ENCODE assay signal across 13 cellular contexts in genomic region chr19:48006762-48007161, GRCh38. TPM values are rescaled to one million over a fixed set of nuclear protein-coding genes. Genes with fewer than 3 reads are reported as not detected.
A peak's percentile ranks its signal among the peaks of the same experiment; 100 is the strongest.
DNase-seq lines count a peak whose midpoint lies in the region; ATAC-seq and TF ChIP-seq lines count a peak whose summit lies in the region.
"Had no signal": no experiment of that assay in that cellular context is flagged by ENCODE, and none has a peak within 500 bp of the region (broad histone marks: within the 10 kb centered on the region; RNA-seq: fewer than 3 reads in every experiment).

No MANE protein-coding gene starts in this region.

- no peaks in the 10 kb centered on the region for H3K9me2 ChIP-seq in MM.1S (replicated peaks; ENCODE audit: insufficient read depth, low read length)

- H3K4me1 ChIP-seq in MM.1S (ENCODE audit: low read length), result no peaks in the 10 kb centered on the region

- no peak overlapping the region; the same call in 1 of the 2 replicates for H3K4me2 ChIP-seq in MM.1S (ENCODE audit: low read depth, low read length)

- H3K27me3 ChIP-seq in MM.1S (replicated peaks; ENCODE audit: insufficient read depth, low read length), result peaks cover 67% of the 10 kb centered on the region

- H3F3A ChIP-seq in MM.1S (ENCODE audit: insufficient read depth, low read length), result no peaks in the 10 kb centered on the region

- peak; percentile 54 for TF ChIP-seq CTCF in MM.1S (IDR thresholded peaks at IDR 0.05; ENCODE audit: low read length)

- H3K79me2 ChIP-seq in MM.1S (ENCODE audit: low read length), result no peaks in the 10 kb centered on the region

- H3K36me3 ChIP-seq in MM.1S (replicated peaks; ENCODE audit: insufficient read depth, low read length), result no peaks in the 10 kb centered on the region

- no peaks in the 10 kb centered on the region for H3K9me3 ChIP-seq in MM.1S (replicated peaks; ENCODE audit: insufficient read depth, low read length)

- H3K4me3 ChIP-seq in MM.1S (ENCODE audit: low read length), result no peak overlapping the region

- no peak overlapping the region for H3K27ac ChIP-seq in MM.1S (ENCODE audit: low read length)

- no peaks in the 10 kb centered on the region for H4K20me1 ChIP-seq in MM.1S (ENCODE audit: insufficient read depth, low read length)

- no peak for ATAC-seq in HG02981 (IDR thresholded peaks at IDR 0.05; ENCODE audit: unreplicated experiment)
- ATAC-seq in HG02885 (IDR thresholded peaks at IDR 0.05; ENCODE audit: poor library complexity, unreplicated experiment), result no peak
- ATAC-seq: sciatic nerve had no signal

- no peak overlapping the region for H2AFZ ChIP-seq in MM.1S (ENCODE audit: low read length)

- DNase-seq in A172 (ENCODE audit: low spot score), result peak; percentile 4
- peak; percentile 5 for DNase-seq in CMK (ENCODE audit: low read depth)
- DNase-seq in MM.1S, result no peak
- peak; percentile 11 for DNase-seq in dermis blood vessel endothelial cell
- DNase-seq in CD1c-positive myeloid dendritic cell (ENCODE audit: extremely low spot score), result no peak
- no peak for DNase-seq in SIG-M5 (lab: John Stamatoyannopoulos, UW)
- DNase-seq: head of caudate nucleus, IMR-90, NCI-H510A had no signal

- H3K9ac ChIP-seq in MM.1S (ENCODE audit: low read length), result no peak overlapping the region

RNA-seq across cellular contexts. Expression of gene ELSPBP1, which starts 12.3 kb away (rescaled TPM):
- not detected in 2 replicates for total RNA-seq in A172 (2014; rRNA removed; shearing (Covaris generic))
- not detected in 2 replicates for total RNA-seq in dermis blood vessel endothelial cell
- total RNA-seq: G401, IMR-90, sciatic nerve had no signal

RNA-seq across cellular contexts. Expression of gene BSPH1, which starts 14.8 kb away (rescaled TPM):
- total RNA-seq in A172 (2014; rRNA removed; shearing (Covaris generic)), result not detected in 2 replicates
- not detected in 2 replicates for total RNA-seq in dermis blood vessel endothelial cell
- total RNA-seq: G401, IMR-90, sciatic nerve had no signal

RNA-seq across cellular contexts. Expression of gene CABP5, which starts 37.1 kb away (rescaled TPM):
- total RNA-seq in A172 (2014; rRNA removed; shearing (Covaris generic)), result not detected in 2 replicates
- not detected in 2 replicates for total RNA-seq in dermis blood vessel endothelial cell
- total RNA-seq: G401, IMR-90, sciatic nerve had no signal

Comparison
In these comparisons a context has a peak if more than half of its experiments do, and no peak if none do; other contexts are left out.
1. DNase-seq: peak in A172 (single experiment), CMK (single experiment) and dermis blood vessel endothelial cell (single experiment); none in MM.1S (single experiment), CD1c-positive myeloid dendritic cell (single experiment) and SIG-M5 (single experiment).